Comparison of ENCODE assay signal across 1 cellular context in the genomic region with DNA sequence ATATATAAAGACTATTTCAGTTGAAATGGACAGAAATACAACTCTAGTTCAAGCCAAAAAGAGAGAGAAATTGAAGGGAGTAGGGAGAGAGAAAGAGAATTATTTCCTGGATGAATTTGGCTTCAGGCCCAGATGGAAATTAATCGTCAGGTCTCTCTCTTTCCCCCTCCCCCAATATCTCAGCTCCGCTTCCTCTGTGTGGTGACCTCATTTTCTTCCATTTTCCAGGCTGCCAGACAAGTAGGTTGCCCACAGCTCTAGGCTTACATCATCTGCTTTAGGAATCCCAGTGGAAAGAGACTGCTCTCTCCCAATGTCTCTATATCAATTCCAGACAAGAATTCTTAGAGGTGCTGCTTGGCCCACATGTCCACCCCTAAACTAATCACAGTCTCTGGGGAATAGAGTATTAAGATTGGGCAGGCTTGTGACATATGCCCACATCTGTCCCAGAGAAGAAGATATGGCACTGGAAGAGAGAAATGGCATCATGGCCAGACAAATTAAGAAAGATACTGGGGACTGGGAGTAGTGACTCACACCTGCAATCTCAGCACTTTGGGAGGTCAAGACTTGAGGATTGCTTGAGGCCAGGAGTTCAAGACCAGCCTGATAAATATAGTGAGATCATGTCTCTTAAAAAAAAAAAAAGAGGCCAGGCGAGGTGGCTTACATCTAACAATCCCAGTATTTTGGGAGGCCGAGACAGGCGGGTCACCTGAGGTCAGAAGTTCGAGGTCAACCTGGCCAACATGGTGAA.
TF ChIP-seq lines count a peak whose summit lies in the region.

No MANE protein-coding gene starts in this region.

TF ChIP-seq in HEK293, 187 proteins besides CTCF, POLR2A, EP300 and RAD21 (continued from another document):
- TF ChIP-seq ZNF510 (tag by site-specific recombination; IDR thresholded peaks at IDR 0.05; ENCODE audit: insufficient replicate concordance) (no peak), ZNF747 (tag by site-specific recombination; IDR thresholded peaks at IDR 0.05) (no peak), ZNF600 (tag by site-specific recombination; IDR thresholded peaks at IDR 0.05) (peak; percentile 49; the same call in 1 of the 2 replicates), ZBTB17 (tag by site-specific recombination; IDR thresholded peaks at IDR 0.05) (peak; percentile 89), ZNF48 (tag by site-specific recombination; IDR thresholded peaks at IDR 0.05) (no peak), ZEB2 (tag by site-specific recombination; IDR thresholded peaks at IDR 0.05) (peak; percentile 65; the same call in 1 of the 2 replicates), ZFP41 (tag by site-specific recombination; IDR thresholded peaks at IDR 0.05; ENCODE audit: borderline replicate concordance) (no peak), ZNF394 (tag by site-specific recombination; IDR thresholded peaks at IDR 0.05; ENCODE audit: borderline replicate concordance) (peak; percentile 21; the same call in 1 of the 2 replicates), ZNF558 (tag by site-specific recombination; IDR thresholded peaks at IDR 0.05) (peak; percentile 60; the same call in 1 of the 2 replicates), IKZF3 (tag by site-specific recombination; IDR thresholded peaks at IDR 0.05) (peak; percentile 19; the same call in 1 of the 2 replicates), ZNF843 (tag by site-specific recombination; IDR thresholded peaks at IDR 0.05) (0 out of 2 replicates have a peak, but pooled peaks have one; percentile 14), SP7 (tag by site-specific recombination; IDR thresholded peaks at IDR 0.05) (peak; percentile 34)
- TF ChIP-seq, protein P1, sequence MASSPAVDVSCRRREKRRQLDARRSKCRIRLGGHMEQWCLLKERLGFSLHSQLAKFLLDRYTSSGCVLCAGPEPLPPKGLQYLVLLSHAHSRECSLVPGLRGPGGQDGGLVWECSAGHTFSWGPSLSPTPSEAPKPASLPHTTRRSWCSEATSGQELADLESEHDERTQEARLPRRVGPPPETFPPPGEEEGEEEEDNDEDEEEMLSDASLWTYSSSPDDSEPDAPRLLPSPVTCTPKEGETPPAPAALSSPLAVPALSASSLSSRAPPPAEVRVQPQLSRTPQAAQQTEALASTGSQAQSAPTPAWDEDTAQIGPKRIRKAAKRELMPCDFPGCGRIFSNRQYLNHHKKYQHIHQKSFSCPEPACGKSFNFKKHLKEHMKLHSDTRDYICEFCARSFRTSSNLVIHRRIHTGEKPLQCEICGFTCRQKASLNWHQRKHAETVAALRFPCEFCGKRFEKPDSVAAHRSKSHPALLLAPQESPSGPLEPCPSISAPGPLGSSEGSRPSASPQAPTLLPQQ (tag by site-specific recombination; IDR thresholded peaks at IDR 0.05), result peak; percentile 69; the same call in 1 of the 2 replicates
- TF ChIP-seq, protein P2, sequence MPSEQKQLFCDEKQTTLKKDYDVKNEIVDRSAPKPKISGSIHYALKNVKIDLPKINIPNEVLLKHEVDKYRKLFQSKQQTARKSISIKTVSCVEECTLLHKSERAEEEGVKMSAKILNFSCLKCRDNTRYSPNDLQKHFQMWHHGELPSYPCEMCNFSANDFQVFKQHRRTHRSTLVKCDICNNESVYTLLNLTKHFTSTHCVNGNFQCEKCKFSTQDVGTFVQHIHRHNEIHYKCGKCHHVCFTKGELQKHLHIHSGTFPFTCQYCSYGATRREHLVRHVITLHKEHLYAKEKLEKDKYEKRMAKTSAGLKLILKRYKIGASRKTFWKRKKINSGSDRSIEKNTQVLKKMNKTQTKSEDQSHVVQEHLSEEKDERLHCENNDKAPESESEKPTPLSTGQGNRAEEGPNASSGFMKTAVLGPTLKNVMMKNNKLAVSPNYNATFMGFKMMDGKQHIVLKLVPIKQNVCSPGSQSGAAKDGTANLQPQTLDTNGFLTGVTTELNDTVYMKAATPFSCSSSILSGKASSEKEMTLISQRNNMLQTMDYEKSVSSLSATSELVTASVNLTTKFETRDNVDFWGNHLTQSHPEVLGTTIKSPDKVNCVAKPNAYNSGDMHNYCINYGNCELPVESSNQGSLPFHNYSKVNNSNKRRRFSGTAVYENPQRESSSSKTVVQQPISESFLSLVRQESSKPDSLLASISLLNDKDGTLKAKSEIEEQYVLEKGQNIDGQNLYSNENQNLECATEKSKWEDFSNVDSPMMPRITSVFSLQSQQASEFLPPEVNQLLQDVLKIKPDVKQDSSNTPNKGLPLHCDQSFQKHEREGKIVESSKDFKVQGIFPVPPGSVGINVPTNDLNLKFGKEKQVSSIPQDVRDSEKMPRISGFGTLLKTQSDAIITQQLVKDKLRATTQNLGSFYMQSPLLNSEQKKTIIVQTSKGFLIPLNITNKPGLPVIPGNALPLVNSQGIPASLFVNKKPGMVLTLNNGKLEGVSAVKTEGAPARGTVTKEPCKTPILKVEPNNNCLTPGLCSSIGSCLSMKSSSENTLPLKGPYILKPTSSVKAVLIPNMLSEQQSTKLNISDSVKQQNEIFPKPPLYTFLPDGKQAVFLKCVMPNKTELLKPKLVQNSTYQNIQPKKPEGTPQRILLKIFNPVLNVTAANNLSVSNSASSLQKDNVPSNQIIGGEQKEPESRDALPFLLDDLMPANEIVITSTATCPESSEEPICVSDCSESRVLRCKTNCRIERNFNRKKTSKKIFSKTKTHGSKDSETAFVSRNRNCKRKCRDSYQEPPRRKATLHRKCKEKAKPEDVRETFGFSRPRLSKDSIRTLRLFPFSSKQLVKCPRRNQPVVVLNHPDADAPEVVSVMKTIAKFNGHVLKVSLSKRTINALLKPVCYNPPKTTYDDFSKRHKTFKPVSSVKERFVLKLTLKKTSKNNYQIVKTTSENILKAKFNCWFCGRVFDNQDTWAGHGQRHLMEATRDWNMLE (tag by site-specific recombination; conservative IDR thresholded peaks at IDR 0.05; ENCODE audit: low read depth), result 0 out of 2 replicates have a peak, but pooled peaks have one; percentile 39
- TF ChIP-seq, protein P3, sequence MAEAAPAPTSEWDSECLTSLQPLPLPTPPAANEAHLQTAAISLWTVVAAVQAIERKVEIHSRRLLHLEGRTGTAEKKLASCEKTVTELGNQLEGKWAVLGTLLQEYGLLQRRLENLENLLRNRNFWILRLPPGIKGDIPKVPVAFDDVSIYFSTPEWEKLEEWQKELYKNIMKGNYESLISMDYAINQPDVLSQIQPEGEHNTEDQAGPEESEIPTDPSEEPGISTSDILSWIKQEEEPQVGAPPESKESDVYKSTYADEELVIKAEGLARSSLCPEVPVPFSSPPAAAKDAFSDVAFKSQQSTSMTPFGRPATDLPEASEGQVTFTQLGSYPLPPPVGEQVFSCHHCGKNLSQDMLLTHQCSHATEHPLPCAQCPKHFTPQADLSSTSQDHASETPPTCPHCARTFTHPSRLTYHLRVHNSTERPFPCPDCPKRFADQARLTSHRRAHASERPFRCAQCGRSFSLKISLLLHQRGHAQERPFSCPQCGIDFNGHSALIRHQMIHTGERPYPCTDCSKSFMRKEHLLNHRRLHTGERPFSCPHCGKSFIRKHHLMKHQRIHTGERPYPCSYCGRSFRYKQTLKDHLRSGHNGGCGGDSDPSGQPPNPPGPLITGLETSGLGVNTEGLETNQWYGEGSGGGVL (tag by site-specific recombination; IDR thresholded peaks at IDR 0.05), result peak; percentile 65; the same call in 1 of the 2 replicates
- TF ChIP-seq, protein P4, sequence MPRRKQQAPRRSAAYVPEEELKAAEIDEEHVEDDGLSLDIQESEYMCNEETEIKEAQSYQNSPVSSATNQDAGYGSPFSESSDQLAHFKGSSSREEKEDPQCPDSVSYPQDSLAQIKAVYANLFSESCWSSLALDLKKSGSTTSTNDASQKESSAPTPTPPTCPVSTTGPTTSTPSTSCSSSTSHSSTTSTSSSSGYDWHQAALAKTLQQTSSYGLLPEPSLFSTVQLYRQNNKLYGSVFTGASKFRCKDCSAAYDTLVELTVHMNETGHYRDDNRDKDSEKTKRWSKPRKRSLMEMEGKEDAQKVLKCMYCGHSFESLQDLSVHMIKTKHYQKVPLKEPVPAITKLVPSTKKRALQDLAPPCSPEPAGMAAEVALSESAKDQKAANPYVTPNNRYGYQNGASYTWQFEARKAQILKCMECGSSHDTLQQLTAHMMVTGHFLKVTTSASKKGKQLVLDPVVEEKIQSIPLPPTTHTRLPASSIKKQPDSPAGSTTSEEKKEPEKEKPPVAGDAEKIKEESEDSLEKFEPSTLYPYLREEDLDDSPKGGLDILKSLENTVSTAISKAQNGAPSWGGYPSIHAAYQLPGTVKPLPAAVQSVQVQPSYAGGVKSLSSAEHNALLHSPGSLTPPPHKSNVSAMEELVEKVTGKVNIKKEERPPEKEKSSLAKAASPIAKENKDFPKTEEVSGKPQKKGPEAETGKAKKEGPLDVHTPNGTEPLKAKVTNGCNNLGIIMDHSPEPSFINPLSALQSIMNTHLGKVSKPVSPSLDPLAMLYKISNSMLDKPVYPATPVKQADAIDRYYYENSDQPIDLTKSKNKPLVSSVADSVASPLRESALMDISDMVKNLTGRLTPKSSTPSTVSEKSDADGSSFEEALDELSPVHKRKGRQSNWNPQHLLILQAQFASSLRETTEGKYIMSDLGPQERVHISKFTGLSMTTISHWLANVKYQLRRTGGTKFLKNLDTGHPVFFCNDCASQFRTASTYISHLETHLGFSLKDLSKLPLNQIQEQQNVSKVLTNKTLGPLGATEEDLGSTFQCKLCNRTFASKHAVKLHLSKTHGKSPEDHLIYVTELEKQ (tag by site-specific recombination; IDR thresholded peaks at IDR 0.05; ENCODE audit: borderline replicate concordance), result peak; percentile 23; the same call in 1 of the 2 replicates
